ENCODE assay signal across 4 cellular contexts in the genomic region with DNA sequence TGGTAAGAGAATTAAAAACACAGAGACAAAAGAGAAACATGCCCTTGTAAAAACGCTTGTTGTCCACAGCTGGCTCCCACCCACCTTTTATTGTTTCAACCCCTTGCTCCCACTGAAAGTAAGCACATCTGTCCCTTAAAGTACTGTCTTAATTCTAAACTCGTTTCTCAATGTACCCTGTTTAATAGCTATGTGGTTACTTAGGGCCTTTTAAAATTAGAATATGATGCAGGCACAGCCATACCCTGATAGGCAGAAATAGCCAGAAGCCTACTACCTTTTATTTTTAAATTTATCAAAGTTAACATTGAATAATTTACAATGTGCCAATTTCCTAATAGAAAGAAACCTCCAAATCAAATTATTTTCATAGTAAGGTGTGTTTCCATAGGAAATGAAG. TPM values are rescaled to one million over a fixed set of nuclear protein-coding genes. Genes with fewer than 3 reads are reported as not detected.
"Had no signal": no experiment of that assay in that cellular context is flagged by ENCODE, and none has a peak within 500 bp of the region (broad histone marks: within the 10 kb centered on the region; RNA-seq: fewer than 3 reads in every experiment).

No MANE protein-coding gene starts in this region.

- H3K4me3 ChIP-seq: GM12878 had no signal

- ATAC-seq: GM12878 had no signal

- DNase-seq: GDM1, GF-D8 had no signal

RNA-seq across cellular contexts. Expression of gene MGAT4C, which starts 4.0 kb away (rescaled TPM):
- total RNA-seq: G401, GM12878 had no signal
